Comparison of ENCODE assay signal across 20 cellular contexts in the genomic region with DNA sequence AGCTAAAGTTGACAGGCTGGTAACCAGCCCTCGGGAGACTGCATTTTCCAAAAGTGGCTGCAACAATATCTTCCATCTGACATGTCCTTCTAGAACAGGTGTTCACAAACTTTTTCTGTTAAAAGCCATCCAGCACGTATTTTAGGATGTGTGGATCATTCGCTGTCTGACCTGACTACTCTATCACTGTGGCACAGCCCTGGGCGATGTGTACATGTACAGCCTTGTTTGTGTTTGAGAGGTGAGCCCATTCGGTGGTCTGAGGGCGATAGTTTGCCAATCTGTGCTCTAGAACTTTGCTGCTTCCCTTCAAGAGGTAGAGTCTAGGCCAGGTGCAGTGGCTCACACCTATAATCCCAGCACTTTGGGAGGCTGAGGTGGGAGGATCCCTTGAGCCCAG.
"Had no signal": no experiment of that assay in that cellular context is flagged by ENCODE, and none has a peak within 500 bp of the region (broad histone marks: within the 10 kb centered on the region; RNA-seq: fewer than 3 reads in every experiment).

No MANE protein-coding gene starts in this region.

- DNase-seq: activated CD8-positive, alpha-beta memory T cell treated with anti-CD3 and anti-CD28 coated beads, Interleukin-2, amount 50 U/mL, for 4 hours; activated naive CD4-positive, alpha-beta T cell; activated naive CD8-positive, alpha-beta T cell treated with anti-CD3 and anti-CD28 coated beads for 36 hours; activated T-cell treated with anti-CD3 and anti-CD28 coated beads, Interleukin-2, amount 50 U/mL, for 4 hours; colonic mucosa; heart right ventricle; left cardiac atrium; pancreas; right cardiac atrium; stimulated activated CD4-positive, alpha-beta T cell treated with anti-CD3 and anti-CD28 coated beads, Interleukin-1b, Interleukin-23, amount 100 ng/mL, for 48 hours; substantia nigra; T-helper 9 cell; uterus had no signal

- H3K27ac Mint-ChIP-seq: activated naive CD8-positive, alpha-beta T cell treated with anti-CD3 and anti-CD28 coated beads for 36 hours; activated T-helper 2 cell treated with anti-CD3 and anti-CD28 coated beads, Interferon-gamma antibody, Interleukin-2, Interleukin-4, amounts not matched to agents 10 μg/mL and 5 μg/mL and 100 μg/mL, durations not matched to agents 14 hours and 24 hours and 36 hours; natural killer cell treated with Interleukin-12 subunit alpha and Interleukin-12 subunit beta and Interleukin-15 and Interleukin-18, amount 100 ng/mL, for 72 hours; stimulated activated naive CD8-positive, alpha-beta T cell treated with anti-CD3 and anti-CD28 coated beads, Interleukin-15, Interleukin-2, amounts not matched to agents 100 ng/mL and 50 ng/mL, for 24 hours had no signal

- H3K36me3 ChIP-seq: colonic mucosa, heart right ventricle, pancreas, tibial nerve, uterus had no signal

- H3K27me3 Mint-ChIP-seq: activated naive CD8-positive, alpha-beta T cell treated with anti-CD3 and anti-CD28 coated beads for 36 hours; natural killer cell treated with Interleukin-12 subunit alpha and Interleukin-12 subunit beta and Interleukin-15 and Interleukin-18, amount 100 ng/mL, for 72 hours; stimulated activated naive CD8-positive, alpha-beta T cell treated with anti-CD3 and anti-CD28 coated beads, Interleukin-15, Interleukin-2, amounts not matched to agents 100 ng/mL and 50 ng/mL, for 24 hours had no signal

- H3K9me3 ChIP-seq: colonic mucosa, heart right ventricle, pancreas, tibial nerve, uterus had no signal

- H3K27me3 ChIP-seq: colonic mucosa, heart right ventricle, pancreas, tibial nerve, uterus had no signal

- H3K4me1 ChIP-seq: colonic mucosa, heart right ventricle, uterus had no signal

- H3K4me3 Mint-ChIP-seq: activated naive CD8-positive, alpha-beta T cell treated with anti-CD3 and anti-CD28 coated beads for 36 hours; activated T-cell treated with anti-CD3 and anti-CD28 coated beads, Interleukin-2, amount 50 U/mL, for 4 hours; natural killer cell treated with Interleukin-12 subunit alpha and Interleukin-12 subunit beta and Interleukin-15 and Interleukin-18, amount 100 ng/mL, for 72 hours; stimulated activated naive CD8-positive, alpha-beta T cell treated with anti-CD3 and anti-CD28 coated beads, Interleukin-15, Interleukin-2, amounts not matched to agents 100 ng/mL and 50 ng/mL, for 24 hours had no signal

- H3K4me3 ChIP-seq: colonic mucosa, heart right ventricle, pancreas, skin epidermis, tibial nerve, uterus had no signal

- FAIRE-seq: astrocyte, endometrium, pancreas had no signal

- ATAC-seq: activated T-cell treated with anti-CD3 and anti-CD28 coated beads, Interleukin-2, amount 50 U/mL, for 4 hours; heart right ventricle; left cardiac atrium; natural killer cell treated with Interleukin-12 subunit alpha and Interleukin-12 subunit beta and Interleukin-15 and Interleukin-18, amount 100 ng/mL, for 72 hours; pancreas; right cardiac atrium had no signal

- H3K9me3 Mint-ChIP-seq: activated naive CD8-positive, alpha-beta T cell treated with anti-CD3 and anti-CD28 coated beads for 36 hours; activated T-cell treated with anti-CD3 and anti-CD28 coated beads, Interleukin-2, amount 50 U/mL, for 4 hours; activated T-helper 2 cell treated with anti-CD3 and anti-CD28 coated beads, Interferon-gamma antibody, Interleukin-2, Interleukin-4, amounts not matched to agents 10 μg/mL and 5 μg/mL and 100 μg/mL, durations not matched to agents 14 hours and 24 hours and 36 hours; natural killer cell treated with Interleukin-12 subunit alpha and Interleukin-12 subunit beta and Interleukin-15 and Interleukin-18, amount 100 ng/mL, for 72 hours; stimulated activated naive CD8-positive, alpha-beta T cell treated with anti-CD3 and anti-CD28 coated beads, Interleukin-15, Interleukin-2, amounts not matched to agents 100 ng/mL and 50 ng/mL, for 24 hours had no signal

- H3K27ac ChIP-seq: colonic mucosa, heart right ventricle, pancreas, skin epidermis, tibial nerve, uterus had no signal

- H3K36me3 Mint-ChIP-seq: activated naive CD8-positive, alpha-beta T cell treated with anti-CD3 and anti-CD28 coated beads for 36 hours; natural killer cell treated with Interleukin-12 subunit alpha and Interleukin-12 subunit beta and Interleukin-15 and Interleukin-18, amount 100 ng/mL, for 72 hours had no signal
